In the genomic region with DNA sequence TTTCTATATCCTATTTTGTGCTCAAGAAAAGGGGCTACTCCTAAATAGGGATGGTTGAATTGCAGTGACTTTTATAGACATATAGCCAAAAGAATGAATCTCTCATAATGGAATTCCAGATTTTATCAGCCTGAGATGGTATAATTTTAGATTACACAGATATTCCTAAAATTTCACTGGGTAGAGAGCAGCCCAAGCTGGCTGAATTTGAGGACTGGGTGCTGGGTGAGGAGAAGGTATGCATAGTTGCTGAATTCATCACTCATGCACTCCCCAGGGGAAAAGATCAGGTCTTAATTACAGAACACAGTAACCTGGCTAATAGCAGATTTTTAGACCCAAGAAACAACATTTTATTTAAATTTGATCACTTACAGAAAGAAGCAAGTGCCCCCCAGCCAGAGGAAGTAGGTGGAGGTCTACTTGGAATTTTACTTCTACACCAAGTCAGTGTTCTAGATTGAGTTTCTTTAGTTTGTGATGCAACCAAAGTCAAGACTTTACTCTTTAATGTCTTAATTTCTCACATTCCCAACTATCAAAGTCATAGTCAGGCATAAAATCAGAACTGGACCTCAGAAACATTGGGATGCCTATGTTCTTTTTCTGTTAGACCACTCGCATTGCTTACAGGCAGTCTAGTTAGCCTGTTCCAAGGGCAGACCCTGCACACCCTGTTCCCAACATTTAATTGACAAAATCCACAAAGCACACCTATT, we compare ENCODE assay signal across 21 cellular contexts.
A peak's percentile ranks its signal among the peaks of the same experiment; 100 is the strongest.
DNase-seq lines count a peak whose midpoint lies in the region; ATAC-seq, FAIRE-seq and TF ChIP-seq lines count a peak whose summit lies in the region.
"Had no signal": no experiment of that assay in that cellular context is flagged by ENCODE, and none has a peak within 500 bp of the region (broad histone marks: within the 10 kb centered on the region; RNA-seq: fewer than 3 reads in every experiment).

No MANE protein-coding gene starts in this region.

- H3K27ac ChIP-seq in RWPE2 (ENCODE audit: poor library complexity, severe bottlenecking) = peak overlapping the region; percentile 88
- H3K27ac ChIP-seq: BLaER1, RWPE1 had no signal

- TF ChIP-seq CTCF in RWPE2 (IDR thresholded peaks at IDR 0.05; ENCODE audit: poor library complexity, severe bottlenecking) = no peak

- DNase-seq in EL = peak; percentile 11
- DNase-seq in RWPE2 (ENCODE audit: low spot score) = no peak
- peak; percentile 24 for DNase-seq in dedifferentiated amniotic fluid mesenchymal stem cell (ENCODE audit: extremely low spot score)
- no peak for DNase-seq in GM19239 (ENCODE audit: insufficient read length, low spot score)
- DNase-seq in 8988T = no peak
- DNase-seq: Calu3; CD4-positive, alpha-beta memory T cell; Karpas-422; MG63; NCI-H1048; NCI-H146; NCI-H2029 treated with DMSO at 0.1 percent for 48 hours; NCI-H2171; NCI-H526; PC-3; SW 1271 had no signal

- peaks cover 27% of the 10 kb centered on the region for H3K4me1 ChIP-seq in RWPE2 (ENCODE audit: insufficient read depth, poor library complexity, severe bottlenecking)
- H3K4me1 ChIP-seq: HAP-1 had no signal

- no peak for FAIRE-seq in GM19239 (lab: Jason Lieb, UNC)

- H3K4me3 ChIP-seq in RWPE2 (ENCODE audit: severe bottlenecking) = no peak overlapping the region
- H3K4me3 ChIP-seq: BLaER1, HAP-1, MG63 had no signal

- H3K9me3 ChIP-seq in RWPE2 (ENCODE audit: severe bottlenecking) = no peaks in the 10 kb centered on the region
- H3K9me3 ChIP-seq: BLaER1, HAP-1, MG63 had no signal

- ATAC-seq in RWPE2 (ENCODE audit: low read depth) (no peak), HG02981 (IDR thresholded peaks at IDR 0.05; ENCODE audit: unreplicated experiment) (no peak), GM21447 (IDR thresholded peaks at IDR 0.05; ENCODE audit: unreplicated experiment) (no peak)
- ATAC-seq: PC-3 had no signal

- no peaks in the 10 kb centered on the region for H3K27me3 ChIP-seq in RWPE2 (ENCODE audit: insufficient read depth, poor library complexity, severe bottlenecking)
- H3K27me3 ChIP-seq: BLaER1, MG63 had no signal

- H3K36me3 ChIP-seq in RWPE2 (ENCODE audit: low read depth) = no peaks in the 10 kb centered on the region
- H3K36me3 ChIP-seq: BLaER1, HAP-1, MG63 had no signal

Comparison
In these comparisons a context has a peak if more than half of its experiments do, and no peak if none do; other contexts are left out.
1. DNase-seq: peak in EL (single experiment) and dedifferentiated amniotic fluid mesenchymal stem cell (single experiment); none in RWPE2 (single experiment), GM19239 (single experiment) and 8988T (single experiment).